Comparison of ENCODE assay signal across 8 cellular contexts in genomic region chr10:21516270-21517131, GRCh38. TPM values are rescaled to one million over a fixed set of nuclear protein-coding genes. Genes with fewer than 3 reads are reported as not detected.
DNase-seq lines count a peak whose midpoint lies in the region; ATAC-seq and TF ChIP-seq lines count a peak whose summit lies in the region.

No MANE protein-coding gene starts in this region.

- intact Hi-C loops in mammary epithelial cell (cut with micrococcal nuclease) = loop anchor here (1.0 to 5.0 kb wide), 4 partner anchors 9 to 436 kb away; partner anchors contain the start of gene SKIDA1

- POLR2A ChIA-PET in T-cell (lab: Charles Lee) = interaction anchor here in 1 of 2 donors (0.6 kb wide), 2 partner anchors 17 to 1058 kb away, joined by 3 to 7 read pairs; no protein-coding TSS in a partner anchor

- TF ChIP-seq CTCF in mammary epithelial cell (conservative IDR thresholded peaks at IDR 0.05 in 1 of 2, IDR thresholded peaks at IDR 0.05 in 1 of 2; ENCODE audit: extremely low read depth in 1 of 2, insufficient read depth in 1 of 2, low read depth in 1 of 2, low read length in 2 of 2) = no peak

- in situ Hi-C loops in mammary epithelial cell (cut with MboI; ENCODE audit: low sequenced_read_pairs in 2 of 2) = loop anchor here in 1 of 2 donors (25.0 kb wide), 1 partner anchor 446 kb away; no protein-coding TSS in a partner anchor

- no peak overlapping the region for H3K27ac Mint-ChIP-seq in CD4-positive, CD25-positive, alpha-beta regulatory T cell
- H3K27ac Mint-ChIP-seq in T-cell = peak overlapping the region in 1 of 2 donors; percentile 4
- H3K27ac Mint-ChIP-seq in immature natural killer cell = no peak overlapping the region

- H3K9ac ChIP-seq in mammary epithelial cell (ENCODE audit: insufficient read depth, low read length) (no peak overlapping the region), skeletal muscle tissue (ENCODE audit: low read depth in 1 of 3, low read length in 3 of 3) (peak overlapping the region; percentile 29 to 61 (median 35))

- H3K4me2 ChIP-seq in mammary epithelial cell (ENCODE audit: insufficient read depth, low read depth, low read length) = peak overlapping the region; percentile 84

- H3K4me1 ChIP-seq in CD4-positive, CD25-positive, alpha-beta regulatory T cell (ENCODE audit: control insufficient read depth, insufficient read depth, low read length, poor library complexity, severe bottlenecking) = peaks cover 39% of the 10 kb centered on the region
- H3K4me1 ChIP-seq in mammary epithelial cell (ENCODE audit: insufficient read depth, low read length) (peaks cover 18% of the 10 kb centered on the region), skeletal muscle tissue (ENCODE audit: control insufficient read depth in 3 of 3, insufficient read depth in 3 of 3, low read length in 3 of 3) (peaks cover 14 to 34% (median 30%) of the 10 kb centered on the region in 3 donors)

- no peaks in the 10 kb centered on the region for H3K79me2 ChIP-seq in mammary epithelial cell (ENCODE audit: insufficient read depth, low read length)

- dilution Hi-C loops in mammary epithelial cell (cut with HindIII; ENCODE audit: low sequenced_read_pairs) = no loop called here

- no peak overlapping the region for H3K27ac ChIP-seq in CD4-positive, CD25-positive, alpha-beta regulatory T cell (ENCODE audit: insufficient read depth, low read length, poor library complexity, severe bottlenecking)
- H3K27ac ChIP-seq in mammary epithelial cell (ENCODE audit: insufficient read depth, low read depth, low read length) (no peak overlapping the region), skeletal muscle tissue (ENCODE audit: low read depth, low read length) (no peak overlapping the region)

- peak overlapping the region; percentile 19 for H3K4me3 ChIP-seq in CD4-positive, CD25-positive, alpha-beta regulatory T cell (ENCODE audit: low read depth, low read length)
- peak overlapping the region; percentile 44 to 68 (median 67) for H3K4me3 ChIP-seq in mammary epithelial cell (replicated peaks in 1 of 3; ENCODE audit: insufficient read depth in 1 of 3, low read depth in 2 of 3, low read length in 3 of 3)
- H3K4me3 ChIP-seq in skeletal muscle tissue (ENCODE audit: low read length in 3 of 3) = peak overlapping the region; percentile 69 to 86 (median 81)

- H3K4me3 Mint-ChIP-seq in CD4-positive, CD25-positive, alpha-beta regulatory T cell = peak overlapping the region; percentile 75 to 93 (median 78)
- H3K4me3 Mint-ChIP-seq in T-cell (peak overlapping the region; percentile 70 to 76 (median 73)), immature natural killer cell (peak overlapping the region; percentile 59 to 80 (median 77))

- CTCF ChIA-PET in T-cell (lab: Charles Lee) = interaction anchor here (0.5 to 1.4 kb wide), 2 partner anchors 20 to 70 kb away, joined by 3 read pairs; no protein-coding TSS in a partner anchor
- CTCF ChIA-PET in mammary epithelial cell (lab: Charles Lee; ENCODE audit: low non-redundant PET) = interaction anchor here (0.5 kb wide), 1 partner anchor 179 kb away, joined by 4 read pairs; no protein-coding TSS in a partner anchor

- BruUV-seq in mammary epithelial cell (replicated peaks; lab: Mats Ljungman, UMichigan) = no TSS peak

- no peaks in the 10 kb centered on the region for H3K9me3 Mint-ChIP-seq in CD4-positive, CD25-positive, alpha-beta regulatory T cell
- H3K9me3 Mint-ChIP-seq in T-cell (no peaks in the 10 kb centered on the region), immature natural killer cell (peaks cover 0 to 7% (median 0%) of the 10 kb centered on the region in 6 donors)

- H3K4me1 Mint-ChIP-seq in CD4-positive, CD25-positive, alpha-beta regulatory T cell = peaks cover 23 to 41% (median 31%) of the 10 kb centered on the region in 4 donors
- H3K4me1 Mint-ChIP-seq in T-cell (peaks cover 39 to 42% (median 39%) of the 10 kb centered on the region in 3 donors), immature natural killer cell (peaks cover 34 to 45% of the 10 kb centered on the region in 2 donors)

- DNase-seq in CD4-positive, CD25-positive, alpha-beta regulatory T cell = peak in 2 of 3 donors; percentile 42 to 69
- peak in 16 of 34 experiments; percentile 26 to 54 (median 40) for DNase-seq in T-cell
- DNase-seq in mammary epithelial cell = peak; percentile 56
- DNase-seq in immature natural killer cell = peak in 2 of 3 donors; percentile 47 to 50
- DNase-seq in mucosa of gallbladder (ENCODE audit: low spot score) = no peak

- WGBS in mammary epithelial cell (ENCODE audit: low coverage, missing lambda C conversion rate) = 0% methylated on average over 8 of the region's 85 CpGs

- H3K36me3 Mint-ChIP-seq in CD4-positive, CD25-positive, alpha-beta regulatory T cell = no peaks in the 10 kb centered on the region
- no peaks in the 10 kb centered on the region for H3K36me3 Mint-ChIP-seq in T-cell
- H3K36me3 Mint-ChIP-seq in immature natural killer cell = no peaks in the 10 kb centered on the region

- H2AFZ ChIP-seq in mammary epithelial cell (ENCODE audit: low read depth, low read length) = peak overlapping the region; percentile 88

- no peaks in the 10 kb centered on the region for H3K9me3 ChIP-seq in CD4-positive, CD25-positive, alpha-beta regulatory T cell (ENCODE audit: control insufficient read depth in 2 of 2, low read length in 2 of 2)
- H3K9me3 ChIP-seq in mammary epithelial cell (replicated peaks; ENCODE audit: insufficient read depth, low read length) (no peaks in the 10 kb centered on the region), skeletal muscle tissue (ENCODE audit: control insufficient read depth in 3 of 3, low read length in 3 of 3) (no peaks in the 10 kb centered on the region)

- peaks cover 88% of the 10 kb centered on the region for H3K27me3 Mint-ChIP-seq in CD4-positive, CD25-positive, alpha-beta regulatory T cell
- H3K27me3 Mint-ChIP-seq in T-cell (peaks cover 70 to 89% of the 10 kb centered on the region in 2 donors), immature natural killer cell (ENCODE audit: low read depth in 3 of 3) (peaks cover 53 to 66% (median 62%) of the 10 kb centered on the region in 3 donors)

- H3K27me3 ChIP-seq in CD4-positive, CD25-positive, alpha-beta regulatory T cell (ENCODE audit: control insufficient read depth, insufficient read depth, low read length) = peaks cover 76% of the 10 kb centered on the region
- no peaks in the 10 kb centered on the region for H3K27me3 ChIP-seq in mammary epithelial cell (ENCODE audit: insufficient read depth, low read length)
- H3K27me3 ChIP-seq in skeletal muscle tissue (ENCODE audit: control insufficient read depth in 3 of 3, insufficient read depth in 3 of 3, low read length in 3 of 3) = peaks cover 0 to 4% (median 0%) of the 10 kb centered on the region in 3 donors

- H4K20me1 ChIP-seq in mammary epithelial cell (ENCODE audit: insufficient read depth, low read length) = no peaks in the 10 kb centered on the region

- ATAC-seq in CD4-positive, CD25-positive, alpha-beta regulatory T cell (ENCODE audit: low read depth in 2 of 2) = peak; percentile 58 to 73
- ATAC-seq in GM19372 (IDR thresholded peaks at IDR 0.05; ENCODE audit: low read depth, unreplicated experiment) (peak; percentile 63), HG03354 (IDR thresholded peaks at IDR 0.05; ENCODE audit: poor library complexity, severe bottlenecking, unreplicated experiment) (peak; percentile 56), T-cell (replicated peaks in 1 of 4) (peak; percentile 77 to 84 (median 81))

- H3K36me3 ChIP-seq in CD4-positive, CD25-positive, alpha-beta regulatory T cell (ENCODE audit: control insufficient read depth, insufficient read depth, low read length) = no peaks in the 10 kb centered on the region
- H3K36me3 ChIP-seq in mammary epithelial cell (ENCODE audit: insufficient read depth, low read length) = no peaks in the 10 kb centered on the region
- no peaks in the 10 kb centered on the region for H3K36me3 ChIP-seq in skeletal muscle tissue (ENCODE audit: control insufficient read depth in 3 of 3, insufficient read depth in 3 of 3, low read length in 3 of 3)

RNA-seq across cellular contexts. Expression of gene SKIDA1, which starts 9.0 kb away (rescaled TPM):
- total RNA-seq in CD4-positive, CD25-positive, alpha-beta regulatory T cell = 0.10 TPM
- not detected for polyA plus RNA-seq in CD4-positive, CD25-positive, alpha-beta regulatory T cell
- total RNA-seq in T-cell = under 1 TPM; 0.12 to 0.72 (median 0.57) TPM
- 1 to 10 TPM; 1.3 to 1.5 TPM for total RNA-seq in mammary epithelial cell
- polyA plus RNA-seq in mammary epithelial cell = 0.16 TPM
- not detected for polyA minus RNA-seq in mammary epithelial cell
- polyA plus RNA-seq in immature natural killer cell = not detected
- total RNA-seq in skeletal muscle tissue = 2.1 TPM
- total RNA-seq in mucosa of gallbladder = 1.2 TPM

RNA-seq across cellular contexts. Expression of gene MLLT10, which starts 17.5 kb away (rescaled TPM):
- 81.9 TPM for total RNA-seq in CD4-positive, CD25-positive, alpha-beta regulatory T cell
- 1 to 10 TPM; 5.8 to 9.3 (median 8.0) TPM for polyA plus RNA-seq in CD4-positive, CD25-positive, alpha-beta regulatory T cell
- total RNA-seq in T-cell = 10 to 100 TPM; 57.7 to 76.5 (median 66.1) TPM
- 10 to 100 TPM; 33.7 to 38.2 TPM for total RNA-seq in mammary epithelial cell
- polyA plus RNA-seq in mammary epithelial cell = 22.9 TPM
- polyA minus RNA-seq in mammary epithelial cell = 13.9 TPM
- 1 to 10 TPM in 2 of 3 donors, under 1 TPM in 1; 0.81 to 5.1 (median 4.8) TPM for polyA plus RNA-seq in immature natural killer cell
- 43.3 TPM for total RNA-seq in skeletal muscle tissue
- total RNA-seq in mucosa of gallbladder = 33.0 TPM

Comparison
In these comparisons a context has a peak if more than half of its experiments do, and no peak if none do; other contexts are left out.
1. H3K4me3 ChIP-seq: peak in every context shown above with its lines; median percentile 81 in skeletal muscle tissue; 67 in mammary epithelial cell; 19 in CD4-positive, CD25-positive, alpha-beta regulatory T cell.